8 cellular contexts compared by ENCODE assay signal in genomic region chr12:111684485-111685147, GRCh38. TPM values are rescaled to one million over a fixed set of nuclear protein-coding genes. Genes with fewer than 3 reads are reported as not detected.
A peak's percentile ranks its signal among the peaks of the same experiment; 100 is the strongest.
DNase-seq lines count a peak whose midpoint lies in the region; TF ChIP-seq lines count a peak whose summit lies in the region.
"Not testable (repeated sequence)": the region's sequence is repeated elsewhere in the genome, so short reads cannot be mapped to it uniquely, and the experiment has no call there.

No MANE protein-coding gene starts in this region.

- not testable (repeated sequence) for H3K9me3 Mint-ChIP-seq in CD4-positive, alpha-beta memory T cell

- H3K4me2 ChIP-seq in Karpas-422 (ENCODE audit: low read depth, low read length, poor library complexity, severe bottlenecking) (peak overlapping the region; percentile 71), osteoblast (ENCODE audit: insufficient read depth, low read length) (peak overlapping the region; percentile 100)

- H2AFZ ChIP-seq in Karpas-422 (ENCODE audit: low read length) = not testable (repeated sequence)
- peak overlapping the region; percentile 93 for H2AFZ ChIP-seq in osteoblast (ENCODE audit: low read length)

- intact Hi-C loops in CD4-positive, alpha-beta memory T cell (cut with micrococcal nuclease) = loop anchor here (1.0 kb wide), 1 partner anchor 129 kb away; no protein-coding TSS in a partner anchor
- intact Hi-C loops in testis (cut with DNase I; ENCODE audit: low total_unique reads) = loop anchor here (10.0 kb wide), 1 partner anchor 280 kb away; the partner anchor contains the start of gene SH2B3

- H3K27ac ChIP-seq in CD4-positive, alpha-beta memory T cell (ENCODE audit: low read depth, low read length) = peak overlapping the region; percentile 83
- H3K27ac ChIP-seq in Karpas-422 (ENCODE audit: low read length); esophagus (ENCODE audit: low read depth in 2 of 2, low read length in 1 of 2); testis: not testable (repeated sequence)
- peak overlapping the region; percentile 87 for H3K27ac ChIP-seq in osteoblast (ENCODE audit: low read depth, low read length)

- TF ChIP-seq CTCF in WI38 (IDR thresholded peaks at IDR 0.05; ENCODE audit: low read depth, low read length); astrocyte of the spinal cord (IDR thresholded peaks at IDR 0.05; ENCODE audit: low read depth, low read length); osteoblast (IDR thresholded peaks at IDR 0.05; ENCODE audit: extremely low read depth, low read depth, low read length); testis (IDR thresholded peaks at IDR 0.05): not testable (repeated sequence)

- H3K9me2 ChIP-seq in Karpas-422 (replicated peaks; ENCODE audit: insufficient read depth, low read length) = not testable (repeated sequence)

- H3K4me3 Mint-ChIP-seq in CD4-positive, alpha-beta memory T cell = peak overlapping the region; percentile 90 to 99 (median 96)

- DNase-seq in CD4-positive, alpha-beta memory T cell; Karpas-422; astrocyte of the spinal cord (ENCODE audit: low read depth, low spot score); testis: not testable (repeated sequence)
- DNase-seq in kidney tubule cell (ENCODE audit: low spot score) = peak; percentile 44
- DNase-seq in osteoblast (ENCODE audit: insufficient read length, low spot score, missing footprints) = peak; percentile 63

- peaks cover 17 to 64% (median 41%) of the 10 kb centered on the region in 4 donors for H3K4me1 Mint-ChIP-seq in CD4-positive, alpha-beta memory T cell

- H3K79me2 ChIP-seq in Karpas-422 (ENCODE audit: low read length) (peaks cover 56% of the 10 kb centered on the region), osteoblast (ENCODE audit: insufficient read depth, low read length) (peaks cover 58% of the 10 kb centered on the region)

- POLR2A ChIA-PET in CD4-positive, alpha-beta memory T cell (lab: Charles Lee; ENCODE audit: partially characterized antibody) = interaction anchor here (1.0 to 3.7 kb wide), 4 partner anchors 10 to 157 kb away, joined by 3 to 19 read pairs (median 6); partner anchors contain the start of gene MAPKAPK5

- TF ChIP-seq POLR2A in testis (IDR thresholded peaks at IDR 0.05) = not testable (repeated sequence)

- not testable (repeated sequence) for H4K20me1 ChIP-seq in Karpas-422 (ENCODE audit: insufficient read depth, low read depth, low read length)
- H4K20me1 ChIP-seq in osteoblast (ENCODE audit: insufficient read depth, low read length) = peaks cover 13% of the 10 kb centered on the region

- H3K27me3 ChIP-seq in CD4-positive, alpha-beta memory T cell (ENCODE audit: insufficient read depth, low read length); Karpas-422 (ENCODE audit: low read length); esophagus (ENCODE audit: control insufficient read depth in 1 of 2, insufficient read depth in 2 of 2, low read length in 2 of 2); osteoblast (ENCODE audit: insufficient read depth, low read length); testis: not testable (repeated sequence)

- H3K4me1 ChIP-seq in CD4-positive, alpha-beta memory T cell (ENCODE audit: insufficient read depth, low read length) = peaks cover 28% of the 10 kb centered on the region
- H3K4me1 ChIP-seq in Karpas-422 (ENCODE audit: low read length) (peaks cover 25% of the 10 kb centered on the region), osteoblast (ENCODE audit: insufficient read depth, low read length) (peaks cover 24% of the 10 kb centered on the region), testis (peaks cover 17% of the 10 kb centered on the region)
- not testable (repeated sequence) for H3K4me1 ChIP-seq in esophagus (ENCODE audit: control insufficient read depth in 2 of 2, insufficient read depth in 2 of 2, low read length in 1 of 2)

- CTCF ChIA-PET in CD4-positive, alpha-beta memory T cell (lab: Charles Lee; ENCODE audit: partially characterized antibody) = interaction anchor here (1.4 kb wide), 1 partner anchor 128 kb away, joined by 3 read pairs; no protein-coding TSS in a partner anchor

- H3K36me3 Mint-ChIP-seq in CD4-positive, alpha-beta memory T cell = peaks cover 17 to 49% of the 10 kb centered on the region in 2 donors

- H3K4me3 ChIP-seq in CD4-positive, alpha-beta memory T cell (ENCODE audit: low read length in 2 of 2) = peak overlapping the region; percentile 68 to 91
- H3K4me3 ChIP-seq in Karpas-422 (ENCODE audit: low read length) (peak overlapping the region; percentile 81), WI38 (ENCODE audit: low read depth, low read length) (peak overlapping the region; percentile 80), astrocyte of the spinal cord (ENCODE audit: low read depth, low read length) (peak overlapping the region; percentile 93), esophagus (ENCODE audit: low read depth in 1 of 2, low read length in 2 of 2) (peak overlapping the region; percentile 94 to 95), osteoblast (ENCODE audit: insufficient read depth, low read length) (peak overlapping the region; percentile 95), testis (peak overlapping the region; percentile 91 to 95)

- H3K36me3 ChIP-seq in CD4-positive, alpha-beta memory T cell (ENCODE audit: insufficient read depth, low read length) = peaks cover 29% of the 10 kb centered on the region
- H3K36me3 ChIP-seq in Karpas-422 (ENCODE audit: insufficient read depth, low read length) (peaks cover 17% of the 10 kb centered on the region; the same call in 1 of the 2 replicates), osteoblast (ENCODE audit: insufficient read depth, low read length) (peaks cover 32% of the 10 kb centered on the region)
- H3K36me3 ChIP-seq in esophagus (ENCODE audit: control insufficient read depth in 2 of 2, insufficient read depth in 2 of 2, low read length in 1 of 2); testis (ENCODE audit: low read depth, missing control alignments): not testable (repeated sequence)

- not testable (repeated sequence) for H3K27me3 Mint-ChIP-seq in CD4-positive, alpha-beta memory T cell

- peak overlapping the region; percentile 81 to 98 (median 97) for H3K27ac Mint-ChIP-seq in CD4-positive, alpha-beta memory T cell

- not testable (repeated sequence) for H3K9me3 ChIP-seq in CD4-positive, alpha-beta memory T cell (ENCODE audit: control insufficient read depth in 1 of 2, low read length in 2 of 2); Karpas-422 (ENCODE audit: low read length); esophagus (ENCODE audit: control insufficient read depth in 2 of 2, insufficient read depth in 1 of 2, low read depth in 1 of 2, low read length in 1 of 2); osteoblast (ENCODE audit: low read depth, low read length); testis

- WGBS in esophagus, 2 donors = 65 to 75% methylated on average over 13 of the region's 13 CpGs
- WGBS in testis, 2 donors = 60 to 68% methylated on average over 13 of the region's 13 CpGs

- H3K9ac ChIP-seq in Karpas-422 (ENCODE audit: low read length) = peak overlapping the region; percentile 88

- in situ Hi-C loops in astrocyte of the spinal cord (cut with HindIII; ENCODE audit: low sequenced_read_pairs) = not testable (repeated sequence)

RNA-seq across cellular contexts. Expression of gene BRAP, which starts 1.1 kb away (rescaled TPM):
- total RNA-seq in CD4-positive, alpha-beta memory T cell = 10 to 100 TPM; 25.9 to 27.5 TPM
- 10 to 100 TPM; 21.4 to 29.6 TPM for polyA plus RNA-seq in CD4-positive, alpha-beta memory T cell
- total RNA-seq in Karpas-422 (2014; rRNA removed; shearing (Covaris generic); ENCODE audit: low replicate concordance) = 14.6 and 17.6 TPM in 2 replicates
- polyA plus RNA-seq in esophagus = 1 to 10 TPM; 7.6 to 8.5 TPM
- total RNA-seq in osteoblast = 19.7 and 22.1 TPM in 2 replicates
- 10 to 100 TPM; 71.4 to 99.1 TPM for total RNA-seq in testis
- 167 TPM for polyA plus RNA-seq in testis (ENCODE audit: insufficient read depth, low read depth, low replicate concordance)

RNA-seq across cellular contexts. Expression of gene ACAD10, which starts 1.2 kb away (rescaled TPM):
- total RNA-seq in CD4-positive, alpha-beta memory T cell = 10 to 100 TPM; 52.2 to 58.3 TPM
- polyA plus RNA-seq in CD4-positive, alpha-beta memory T cell = 10 to 100 TPM; 13.4 to 14.6 TPM
- total RNA-seq in Karpas-422 (2014; rRNA removed; shearing (Covaris generic); ENCODE audit: low replicate concordance) = 36.9 and 38.9 TPM in 2 replicates
- polyA plus RNA-seq in esophagus = 10 to 100 TPM in 1 of 2 donors, 1 to 10 TPM in 1; 8.2 to 18.3 TPM
- total RNA-seq in osteoblast = 18.1 and 19.4 TPM in 2 replicates
- 10 to 100 TPM; 58.2 to 65.7 TPM for total RNA-seq in testis
- polyA plus RNA-seq in testis (ENCODE audit: insufficient read depth, low read depth, low replicate concordance) = 35.2 TPM
